Comparison of ENCODE assay signal across 26 cellular contexts in genomic region chr6:121677551-121677950, GRCh38.
"Had no signal": no experiment of that assay in that cellular context is flagged by ENCODE, and none has a peak within 500 bp of the region (broad histone marks: within the 10 kb centered on the region; RNA-seq: fewer than 3 reads in every experiment).

No MANE protein-coding gene starts in this region.

- H3K4me3 ChIP-seq: left ventricle myocardium inferior, lung, pancreas, prostate gland, sigmoid colon, stomach, testis, thyroid gland, transverse colon, upper lobe of left lung, vagina had no signal

- H3K27ac ChIP-seq: left ventricle myocardium inferior, pancreas, prostate gland, sigmoid colon, stomach, testis, thyroid gland, transverse colon, upper lobe of left lung, vagina had no signal

- H3K9me3 ChIP-seq: left ventricle myocardium inferior, pancreas, prostate gland, sigmoid colon, stomach, testis, thyroid gland, transverse colon, upper lobe of left lung, vagina had no signal

- H3K36me3 Mint-ChIP-seq: mesothelial cell of epicardium; naive B cell; natural killer cell; stimulated activated naive B cell treated with anti-CD40 and anti-IgM and Interleukin-4, amounts not matched to agents 10 μg/mL and 1 μg/mL and 100 μg/mL, for 72 hours had no signal

- H3K27ac Mint-ChIP-seq: mesothelial cell of epicardium; naive B cell; natural killer cell; nephron progenitor cell; stimulated activated naive B cell treated with anti-CD40 and anti-IgM and Interleukin-4, amounts not matched to agents 10 μg/mL and 1 μg/mL and 100 μg/mL, for 72 hours had no signal

- H3K27me3 ChIP-seq: pancreas, sigmoid colon, stomach, testis, thyroid gland, transverse colon, upper lobe of left lung, vagina had no signal

- H3K4me1 Mint-ChIP-seq: naive B cell; natural killer cell; nephron progenitor cell; stimulated activated naive B cell treated with anti-CD40 and anti-IgM and Interleukin-4, amounts not matched to agents 10 μg/mL and 1 μg/mL and 100 μg/mL, for 72 hours had no signal

- H3K4me3 Mint-ChIP-seq: mesothelial cell of epicardium; naive B cell; natural killer cell; nephron progenitor cell; stimulated activated naive B cell treated with anti-CD40 and anti-IgM and Interleukin-4, amounts not matched to agents 10 μg/mL and 1 μg/mL and 100 μg/mL, for 72 hours had no signal

- H3K36me3 ChIP-seq: left ventricle myocardium inferior, pancreas, prostate gland, sigmoid colon, stomach, thyroid gland, transverse colon, upper lobe of left lung, vagina had no signal

- H3K27me3 Mint-ChIP-seq: naive B cell; stimulated activated naive B cell treated with anti-CD40 and anti-IgM and Interleukin-4, amounts not matched to agents 10 μg/mL and 1 μg/mL and 100 μg/mL, for 72 hours had no signal

- FAIRE-seq: pancreas, small intestine had no signal

- ATAC-seq: natural killer cell; pancreas; right cardiac atrium; stimulated activated naive B cell treated with anti-CD40 and anti-IgM and Interleukin-4, amounts not matched to agents 10 μg/mL and 1 μg/mL and 100 μg/mL, for 72 hours; stimulated activated naive CD8-positive, alpha-beta T cell treated with anti-CD3 and anti-CD28 coated beads, Interleukin-15, Interleukin-2, amounts not matched to agents 100 U/mL and 50 U/mL, for 24 hours had no signal

- DNase-seq: islet precursor cell; left ventricle myocardium inferior; mesendoderm; naive B cell; natural killer cell; nephron progenitor cell; nucleus accumbens; pancreas; posterior cingulate gyrus; retina; right cardiac atrium; sigmoid colon; small intestine; stimulated activated CD4-positive, alpha-beta T cell treated with anti-CD3 and anti-CD28 coated beads, Interleukin-1b, Interleukin-23, amount 100 ng/mL, for 48 hours; stimulated activated CD4-positive, alpha-beta T cell treated with anti-CD3 and anti-CD28 coated beads, Interleukin-2, amount 100 ng/mL, for 48 hours; stimulated activated naive B cell treated with anti-CD40 and anti-IgM and Interleukin-4, amounts not matched to agents 10 μg/mL and 1 μg/mL and 100 μg/mL, for 72 hours; stimulated activated naive CD8-positive, alpha-beta T cell treated with anti-CD3 and anti-CD28 coated beads, Interleukin-15, Interleukin-2, amounts not matched to agents 100 U/mL and 50 U/mL, for 24 hours; stomach; testis; thyroid gland; transverse colon; upper lobe of left lung had no signal

- H3K4me1 ChIP-seq: left ventricle myocardium inferior, pancreas, prostate gland, sigmoid colon, stomach, testis, thyroid gland, transverse colon, upper lobe of left lung, vagina had no signal

- H3K9me3 Mint-ChIP-seq: mesothelial cell of epicardium; nephron progenitor cell; stimulated activated naive B cell treated with anti-CD40 and anti-IgM and Interleukin-4, amounts not matched to agents 10 μg/mL and 1 μg/mL and 100 μg/mL, for 72 hours had no signal
